In the genomic region with DNA sequence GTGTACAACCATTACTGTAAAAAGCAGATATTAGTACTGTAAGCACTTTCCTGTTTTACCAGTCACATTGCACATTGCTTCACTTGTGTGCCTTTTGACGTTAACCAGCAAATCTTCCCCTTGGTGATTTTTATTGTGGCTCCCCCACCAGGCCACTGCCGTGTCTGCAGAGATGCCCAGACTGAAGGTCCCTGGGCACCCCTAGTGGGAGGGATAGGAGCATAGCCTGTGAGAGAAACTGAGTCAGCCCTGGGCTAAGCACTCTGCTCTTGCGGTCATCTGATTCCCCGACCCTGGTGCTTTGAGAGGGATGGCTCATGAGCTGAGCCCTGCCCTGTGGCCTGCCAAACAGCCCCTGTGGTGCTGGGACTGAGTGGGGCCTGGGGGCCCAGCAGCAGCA, we compare ENCODE assay signal across 8 cellular contexts.
A peak's percentile ranks its signal among the peaks of the same experiment; 100 is the strongest.
DNase-seq lines count a peak whose midpoint lies in the region; ATAC-seq and TF ChIP-seq lines count a peak whose summit lies in the region.

No MANE protein-coding gene starts in this region.

- H3K36me3 ChIP-seq in A673 (ENCODE audit: insufficient read depth, low read length, poor library complexity, severe bottlenecking) (no peaks in the 10 kb centered on the region), endodermal cell (ENCODE audit: control insufficient read depth, insufficient read depth, low read length) (peaks cover 46% of the 10 kb centered on the region)

- WGBS in endodermal cell (ENCODE audit: insufficient coverage in 1 of 2, insufficient read length in 1 of 2), 2 experiments, result 82 to 100% methylated on average over 1 to 4 of the region's 4 CpGs

- TF ChIP-seq CTCF in A673 (conservative IDR thresholded peaks at IDR 0.05; ENCODE audit: low read depth, low read length) (peak; percentile 63), endodermal cell (conservative IDR thresholded peaks at IDR 0.05) (peak; percentile 74), progenitor cell of endocrine pancreas (IDR thresholded peaks at IDR 0.05; ENCODE audit: unreplicated experiment) (peak; percentile 32)

- H3K4me1 Mint-ChIP-seq in endodermal cell (peaks cover 47% of the 10 kb centered on the region), progenitor cell of endocrine pancreas (ENCODE audit: low read depth) (peaks cover 2% of the 10 kb centered on the region)

- no peaks in the 10 kb centered on the region for H3K9me3 Mint-ChIP-seq in endodermal cell
- H3K9me3 Mint-ChIP-seq in progenitor cell of endocrine pancreas (ENCODE audit: low read depth), result no peaks in the 10 kb centered on the region

- no peaks in the 10 kb centered on the region for H3K27me3 ChIP-seq in A673 (replicated peaks; ENCODE audit: insufficient read depth, low read depth, low read length, poor library complexity)
- no peaks in the 10 kb centered on the region for H3K27me3 ChIP-seq in endodermal cell (ENCODE audit: control insufficient read depth, insufficient read depth, low read length, poor library complexity, severe bottlenecking)

- no peak overlapping the region for H3K27ac Mint-ChIP-seq in endodermal cell
- no peak overlapping the region for H3K27ac Mint-ChIP-seq in progenitor cell of endocrine pancreas

- DNase-seq in A673 (ENCODE audit: low spot score) (peak; percentile 45), endodermal cell (peak; percentile 65), progenitor cell of endocrine pancreas (ENCODE audit: low spot score, unreplicated experiment) (no peak), NCI-H446 treated with DMSO at 0.1 percent for 48 hours (lab: John Stamatoyannopoulos, UW) (no peak), anterior cingulate cortex (lab: John Stamatoyannopoulos, UW) (no peak)
- DNase-seq in activated CD4-positive, alpha-beta T cell treated with anti-CD3 and anti-CD28 coated beads for 4 hours, result peak; percentile 54 to 62

- CTCF ChIA-PET in A673 (lab: Charles Lee), result no interaction called here

- no peak overlapping the region for H3K27ac ChIP-seq in A673 (ENCODE audit: low read depth, low read length, poor library complexity, severe bottlenecking)
- H3K27ac ChIP-seq in endodermal cell (ENCODE audit: low read depth, low read length), result no peak overlapping the region

- intact Hi-C loops in A673 (cut with micrococcal nuclease; ENCODE audit: unreplicated experiment), result no loop called here

- H3K27me3 Mint-ChIP-seq in endodermal cell (ENCODE audit: insufficient read depth) (no peaks in the 10 kb centered on the region), progenitor cell of endocrine pancreas (no peaks in the 10 kb centered on the region)

- H3K4me3 Mint-ChIP-seq in endodermal cell (no peak overlapping the region), progenitor cell of endocrine pancreas (ENCODE audit: low read depth) (no peak overlapping the region)

- H3K4me1 ChIP-seq in A673 (ENCODE audit: insufficient read depth, low read length, poor library complexity, severe bottlenecking) (peaks cover 30% of the 10 kb centered on the region), endodermal cell (ENCODE audit: control insufficient read depth, insufficient read depth, low read length) (peaks cover 28% of the 10 kb centered on the region)

- H3K36me3 Mint-ChIP-seq in endodermal cell (ENCODE audit: low read depth) (peaks cover 28% of the 10 kb centered on the region), progenitor cell of endocrine pancreas (ENCODE audit: insufficient read depth) (peaks cover 6% of the 10 kb centered on the region)

- no TSS peak for BruUV-seq in A673 (replicated peaks; lab: Mats Ljungman, UMichigan)

- H3K9me3 ChIP-seq in A673 (ENCODE audit: low read depth, low read length, poor library complexity, severe bottlenecking) (no peaks in the 10 kb centered on the region), endodermal cell (ENCODE audit: control insufficient read depth, low read length) (peaks cover 7% of the 10 kb centered on the region)

- POLR2A ChIA-PET in A673 (lab: Charles Lee; ENCODE audit: low non-redundant PET), result no interaction called here

- ATAC-seq in HG03354 (IDR thresholded peaks at IDR 0.05; ENCODE audit: poor library complexity, severe bottlenecking, unreplicated experiment) (peak; percentile 48), GM21528 (IDR thresholded peaks at IDR 0.05; ENCODE audit: low FRiP score, unreplicated experiment) (no peak)

- H3K4me3 ChIP-seq in A673 (ENCODE audit: low read depth, low read length, poor library complexity, severe bottlenecking) (no peak overlapping the region), endodermal cell (ENCODE audit: low read length) (no peak overlapping the region)

- H3K9ac ChIP-seq in endodermal cell (ENCODE audit: extremely low read depth, low read length, poor library complexity, severe bottlenecking), result no peak overlapping the region

Comparison
In these comparisons a context has a peak if more than half of its experiments do, and no peak if none do; other contexts are left out.
1. DNase-seq: peak in A673 (single experiment), activated CD4-positive, alpha-beta T cell treated with anti-CD3 and anti-CD28 coated beads for 4 hours (2 of 2) and endodermal cell (single experiment); none in progenitor cell of endocrine pancreas (single experiment), NCI-H446 treated with DMSO at 0.1 percent for 48 hours (single experiment) and anterior cingulate cortex (0 of 58).
2. Peak in every context shown above with its lines, with median percentiles within 50 percentile points of each other: CTCF ChIP-seq.